In genomic region chr12:64387201-64387816, GRCh38 we compare ENCODE assay signal across 1 cellular context.
TF ChIP-seq lines count a peak whose summit lies in the region.

No MANE protein-coding gene starts in this region.

TF ChIP-seq in HEK293, 187 proteins besides CTCF, POLR2A, EP300 and RAD21 (continued from another document):
- 0 out of 2 replicates have a peak, but pooled peaks have one; percentile 32 for TF ChIP-seq ZBTB44 (tag by site-specific recombination; IDR thresholded peaks at IDR 0.05)
- no peak for TF ChIP-seq ZBTB26 (tag by site-specific recombination; optimal IDR thresholded peaks at IDR 0.05)
- no peak for TF ChIP-seq REPIN1 (tag by site-specific recombination; IDR thresholded peaks at IDR 0.05; ENCODE audit: low read depth)
- no peak for TF ChIP-seq ZNF843 (tag by site-specific recombination; IDR thresholded peaks at IDR 0.05)
- TF ChIP-seq ZNF704 (tag by site-specific recombination; IDR thresholded peaks at IDR 0.05), result no peak
- TF ChIP-seq ZNF610 (tag by site-specific recombination; IDR thresholded peaks at IDR 0.05; ENCODE audit: borderline replicate concordance), result no peak
- TF ChIP-seq ZNF473 (tag by site-specific recombination; IDR thresholded peaks at IDR 0.05), result no peak
- TF ChIP-seq OSR2 (tag by site-specific recombination; IDR thresholded peaks at IDR 0.05), result no peak
- TF ChIP-seq, protein P1, sequence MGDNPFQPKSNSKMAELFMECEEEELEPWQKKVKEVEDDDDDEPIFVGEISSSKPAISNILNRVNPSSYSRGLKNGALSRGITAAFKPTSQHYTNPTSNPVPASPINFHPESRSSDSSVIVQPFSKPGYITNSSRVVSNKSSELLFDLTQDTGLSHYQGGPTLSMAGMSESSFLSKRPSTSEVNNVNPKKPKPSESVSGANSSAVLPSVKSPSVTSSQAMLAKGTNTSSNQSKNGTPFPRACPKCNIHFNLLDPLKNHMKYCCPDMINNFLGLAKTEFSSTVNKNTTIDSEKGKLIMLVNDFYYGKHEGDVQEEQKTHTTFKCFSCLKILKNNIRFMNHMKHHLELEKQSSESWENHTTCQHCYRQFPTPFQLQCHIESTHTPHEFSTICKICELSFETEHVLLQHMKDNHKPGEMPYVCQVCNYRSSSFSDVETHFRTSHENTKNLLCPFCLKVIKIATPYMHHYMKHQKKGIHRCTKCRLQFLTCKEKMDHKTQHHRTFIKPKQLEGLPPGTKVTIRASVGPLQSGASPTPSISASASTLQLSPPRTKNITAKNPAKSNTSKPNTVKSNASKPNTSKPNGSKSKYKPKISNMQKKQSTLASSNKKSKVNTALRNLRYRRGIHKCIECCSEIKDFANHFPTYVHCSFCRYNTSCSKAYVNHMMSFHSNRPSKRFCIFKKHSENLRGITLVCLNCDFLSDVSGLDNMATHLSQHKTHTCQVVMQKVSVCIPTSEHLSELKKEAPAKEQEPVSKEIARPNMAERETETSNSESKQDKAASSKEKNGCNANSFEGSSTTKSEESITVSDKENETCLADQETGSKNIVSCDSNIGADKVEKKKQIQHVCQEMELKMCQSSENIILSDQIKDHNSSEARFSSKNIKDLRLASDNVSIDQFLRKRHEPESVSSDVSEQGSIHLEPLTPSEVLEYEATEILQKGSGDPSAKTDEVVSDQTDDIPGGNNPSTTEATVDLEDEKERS (tag by site-specific recombination; IDR thresholded peaks at IDR 0.05), result no peak
- 0 out of 2 replicates have a peak, but pooled peaks have one; percentile 45 for TF ChIP-seq ZNF174 (tag by site-specific recombination; IDR thresholded peaks at IDR 0.05)
- no peak for TF ChIP-seq ZNF629 (tag by site-specific recombination; IDR thresholded peaks at IDR 0.05)
- TF ChIP-seq ZNF776 (tag by site-specific recombination; IDR thresholded peaks at IDR 0.05; ENCODE audit: borderline replicate concordance), result no peak
- TF ChIP-seq ZNF133 (tag by site-specific recombination; IDR thresholded peaks at IDR 0.05), result no peak
TF ChIP-seq in HEK293: peak in this region for 5.
